Comparison of ENCODE assay signal across 8 cellular contexts in genomic region chr19:20923077-20923871, GRCh38. TPM values are rescaled to one million over a fixed set of nuclear protein-coding genes. Genes with fewer than 3 reads are reported as not detected.
DNase-seq lines count a peak whose midpoint lies in the region; ATAC-seq and TF ChIP-seq lines count a peak whose summit lies in the region.

Gene ZNF85, plus strand, starts transcription at chr19:20923251. Its CDS starts 150 bp downstream, at chr19:20923401.

- peaks cover 32% of the 10 kb centered on the region for H3K4me1 Mint-ChIP-seq in activated CD8-positive, alpha-beta T cell treated with anti-CD3 and anti-CD28 coated beads, Interleukin-2, amount 10 ng/mL, durations not matched to agents 7 days and 5 days (ENCODE audit: low read depth)

- H3K4me3 Mint-ChIP-seq in activated CD8-positive, alpha-beta T cell treated with anti-CD3 and anti-CD28 coated beads, Interleukin-2, amount 10 ng/mL, durations not matched to agents 7 days and 5 days = peak within 1 kb of the TSS; percentile 98

- ATAC-seq in GM18907 (IDR thresholded peaks at IDR 0.05; ENCODE audit: unreplicated experiment) (peak; percentile 96), HG03159 (IDR thresholded peaks at IDR 0.05; ENCODE audit: unreplicated experiment) (peak; percentile 99), lower lobe of right lung (peak; percentile 98 to 100)
- peak; percentile 100 for ATAC-seq in activated CD8-positive, alpha-beta T cell treated with anti-CD3 and anti-CD28 coated beads, Interleukin-2, amount 10 ng/mL, durations not matched to agents 7 days and 5 days

- DNase-seq in AG04449 (ENCODE audit: low read depth, low spot score) (peak; percentile 59), NCI-H526 treated with DMSO at 0.1 percent for 48 hours (lab: John Stamatoyannopoulos, UW) (peak; percentile 39), lower lobe of right lung (peak; percentile 90)
- DNase-seq in activated CD8-positive, alpha-beta T cell treated with anti-CD3 and anti-CD28 coated beads, Interleukin-2, amount 10 ng/mL, durations not matched to agents 7 days and 5 days = peak; percentile 96
- DNase-seq in stimulated activated CD4-positive, alpha-beta T cell treated with anti-CD3 and anti-CD28 coated beads, TNF-alpha, amount 100 ng/mL, for 1 hour (ENCODE audit: low read depth in 3 of 3, low spot score in 1 of 3) = peak; percentile 68 to 74 (median 73)

- 1% methylated on average over 38 of the region's 38 CpGs for WGBS in ectodermal cell, 2 experiments

- H3K27me3 ChIP-seq in ectodermal cell (ENCODE audit: control insufficient read depth, insufficient read depth, low read length, poor library complexity, severe bottlenecking) (no peaks in the 10 kb centered on the region), lower lobe of right lung (ENCODE audit: low read depth) (no peaks in the 10 kb centered on the region)

- H3K9me3 ChIP-seq in ectodermal cell (ENCODE audit: control insufficient read depth, low read length) = peaks cover 3% of the 10 kb centered on the region
- no peaks in the 10 kb centered on the region for H3K9me3 ChIP-seq in lower lobe of right lung

- H3K27ac ChIP-seq in ectodermal cell (ENCODE audit: insufficient read depth, low read depth, low read length, poor library complexity, severe bottlenecking) = peak within 1 kb of the TSS; percentile 100
- H3K27ac ChIP-seq in lower lobe of right lung = peak within 1 kb of the TSS; percentile 87

- intact Hi-C loops in lower lobe of right lung (cut with DNase I) = no loop called here

- TF ChIP-seq CTCF in AG04449 (IDR thresholded peaks at IDR 0.05; ENCODE audit: insufficient read depth, low read length, missing control alignments) (peak; percentile 0), lower lobe of right lung (IDR thresholded peaks at IDR 0.05) (no peak)

- H3K9me3 Mint-ChIP-seq in activated CD8-positive, alpha-beta T cell treated with anti-CD3 and anti-CD28 coated beads, Interleukin-2, amount 10 ng/mL, durations not matched to agents 7 days and 5 days (ENCODE audit: insufficient read depth) = peaks cover 23% of the 10 kb centered on the region

- peaks cover 38% of the 10 kb centered on the region for H3K36me3 Mint-ChIP-seq in activated CD8-positive, alpha-beta T cell treated with anti-CD3 and anti-CD28 coated beads, Interleukin-2, amount 10 ng/mL, durations not matched to agents 7 days and 5 days (ENCODE audit: low read depth)

- H3K36me3 ChIP-seq in ectodermal cell (ENCODE audit: control insufficient read depth, insufficient read depth, low read length) = no peaks in the 10 kb centered on the region
- no peaks in the 10 kb centered on the region for H3K36me3 ChIP-seq in lower lobe of right lung

- CTCF ChIA-PET in AG04449 (lab: Yijun Ruan, JAX) = no interaction called here
- CTCF ChIA-PET in activated CD8-positive, alpha-beta T cell treated with anti-CD3 and anti-CD28 coated beads, Interleukin-2, amount 10 ng/mL, durations not matched to agents 7 days and 5 days (lab: Charles Lee) = interaction anchor here (1.7 kb wide), 1 partner anchor 94 kb away, joined by 5 read pairs; no protein-coding TSS in a partner anchor

- H3K4me3 ChIP-seq in AG04449 (ENCODE audit: low read depth, low read length) (peak within 1 kb of the TSS; percentile 81), ectodermal cell (ENCODE audit: insufficient read depth, low read depth, low read length) (peak within 1 kb of the TSS; percentile 83), lower lobe of right lung (peak within 1 kb of the TSS; percentile 66)

- H3K27ac Mint-ChIP-seq in activated CD8-positive, alpha-beta T cell treated with anti-CD3 and anti-CD28 coated beads, Interleukin-2, amount 10 ng/mL, durations not matched to agents 7 days and 5 days = peak within 1 kb of the TSS; percentile 99

- no peaks in the 10 kb centered on the region for H3K4me1 ChIP-seq in ectodermal cell (ENCODE audit: control insufficient read depth, insufficient read depth, low read length)
- H3K4me1 ChIP-seq in lower lobe of right lung = peaks cover 8% of the 10 kb centered on the region

- H3K27me3 Mint-ChIP-seq in activated CD8-positive, alpha-beta T cell treated with anti-CD3 and anti-CD28 coated beads, Interleukin-2, amount 10 ng/mL, durations not matched to agents 7 days and 5 days (ENCODE audit: low read depth) = no peaks in the 10 kb centered on the region

- POLR2A ChIA-PET in AG04449 (lab: Yijun Ruan, JAX) = interaction anchor here (1.1 to 1.2 kb wide), 2 partner anchors 97 to 436 kb away, joined by 3 to 4 read pairs; partner anchors contain the start of genes ZNF430 and ZNF738
- POLR2A ChIA-PET in activated CD8-positive, alpha-beta T cell treated with anti-CD3 and anti-CD28 coated beads, Interleukin-2, amount 10 ng/mL, durations not matched to agents 7 days and 5 days (lab: Charles Lee) = interaction anchor here (0.8 to 2.4 kb wide), 17 partner anchors 15 to 1057 kb away, joined by 3 to 26 read pairs (median 6); partner anchors contain the start of genes ZNF253, ZNF430, ZNF431 and ZNF486

RNA-seq across cellular contexts. Expression of gene ZNF85, which starts in this region (rescaled TPM):
- total RNA-seq in activated CD8-positive, alpha-beta T cell treated with anti-CD3 and anti-CD28 coated beads, Interleukin-2, amount 10 ng/mL, durations not matched to agents 7 days and 5 days = 10 to 100 TPM; 24.6 to 24.7 TPM
- polyA plus RNA-seq in ectodermal cell (2013, experiment 1 of 4) = 26.3 TPM
- 31.7 TPM for polyA plus RNA-seq in ectodermal cell (2013, experiment 2 of 4)
- 22.2 TPM for polyA plus RNA-seq in ectodermal cell (2013, experiment 3 of 4)
- 23.9 TPM for polyA plus RNA-seq in ectodermal cell (2013, experiment 4 of 4)
- total RNA-seq in lower lobe of right lung = 4.2 TPM

Comparison
In these comparisons a context has a peak if more than half of its experiments do, and no peak if none do; other contexts are left out.
1. Peak in every context shown above with its lines: DNase-seq, ATAC-seq, H3K4me3 ChIP-seq and H3K27ac ChIP-seq.
2. DNase-seq: peak in every context shown above with its lines; median percentile 96 in activated CD8-positive, alpha-beta T cell treated with anti-CD3 and anti-CD28 coated beads, Interleukin-2, amount 10 ng/mL, durations not matched to agents 7 days and 5 days; 90 in lower lobe of right lung; 73 in stimulated activated CD4-positive, alpha-beta T cell treated with anti-CD3 and anti-CD28 coated beads, TNF-alpha, amount 100 ng/mL, for 1 hour; 59 in AG04449; 39 in NCI-H526 treated with DMSO at 0.1 percent for 48 hours.